In genomic region chr10:119725550-119726290, GRCh38 we compare ENCODE assay signal across 8 cellular contexts. TPM values are rescaled to one million over a fixed set of nuclear protein-coding genes. Genes with fewer than 3 reads are reported as not detected.
DNase-seq lines count a peak whose midpoint lies in the region; TF ChIP-seq lines count a peak whose summit lies in the region.

TSS of gene INPP5F (plus strand) at chr10:119726050. CDS start at chr10:119726263, 213 bp downstream.

- no peaks in the 10 kb centered on the region for H3K27me3 ChIP-seq in H7 (ENCODE audit: control insufficient read depth, insufficient read depth, low read length)
- no peaks in the 10 kb centered on the region for H3K27me3 ChIP-seq in Loucy (ENCODE audit: insufficient read depth, low read length, poor library complexity, severe bottlenecking)
- H3K27me3 ChIP-seq in neural cell (ENCODE audit: insufficient read depth, low read depth, low read length), result no peaks in the 10 kb centered on the region
- H3K27me3 ChIP-seq in stomach, result no peaks in the 10 kb centered on the region

- H3K4me1 ChIP-seq in Loucy (ENCODE audit: insufficient read depth, low read length, poor library complexity, severe bottlenecking) (peaks cover 46% of the 10 kb centered on the region), stomach (peaks cover 10 to 40% (median 25%) of the 10 kb centered on the region in 4 donors)

- H3K27ac ChIP-seq in neural cell (ENCODE audit: low read length) (peak within 1 kb of the TSS; percentile 81), stomach (peak within 1 kb of the TSS; percentile 91 to 96 (median 93))

- H2AFZ ChIP-seq in Loucy (ENCODE audit: low read length), result peak within 1 kb of the TSS; percentile 79
- peak within 1 kb of the TSS; percentile 69 for H2AFZ ChIP-seq in neural cell (ENCODE audit: low read depth, low read length)

- TF ChIP-seq EP300 in neural cell (conservative IDR thresholded peaks at IDR 0.05; ENCODE audit: poor library complexity, severe bottlenecking), result no peak
- no peak for TF ChIP-seq EP300 in stomach (IDR thresholded peaks at IDR 0.05)

- TF ChIP-seq RAD21 in neural cell (conservative IDR thresholded peaks at IDR 0.05), result peak; percentile 35

- no peaks in the 10 kb centered on the region for H3K9me2 ChIP-seq in Loucy (replicated peaks; ENCODE audit: low read depth, low read length)
- no peaks in the 10 kb centered on the region for H3K9me2 ChIP-seq in neural cell (ENCODE audit: insufficient read depth, low read length)

- H3K79me2 ChIP-seq in Loucy (ENCODE audit: insufficient read depth, low read length), result peaks cover 37% of the 10 kb centered on the region
- H3K79me2 ChIP-seq in neural cell (replicated peaks; ENCODE audit: insufficient read depth, low read length), result peaks cover 25% of the 10 kb centered on the region

- peak within 1 kb of the TSS; percentile 84 for H3K9ac ChIP-seq in Loucy (ENCODE audit: low read depth, low read length, poor library complexity, severe bottlenecking)
- H3K9ac ChIP-seq in neural cell (ENCODE audit: low read length), result peak within 1 kb of the TSS; percentile 87

- TF ChIP-seq POLR2A in Raji (IDR thresholded peaks at IDR 0.05; ENCODE audit: insufficient read depth, low read depth, low read length), result peak; percentile 76
- TF ChIP-seq POLR2A in stomach (IDR thresholded peaks at IDR 0.05), result peak in 1 of 4 donors; percentile 60

- peaks cover 4% of the 10 kb centered on the region; the same call in 1 of the 2 replicates for H3F3A ChIP-seq in Loucy (ENCODE audit: low read depth)
- H3F3A ChIP-seq in neural cell (ENCODE audit: insufficient read depth, low read length, poor library complexity, severe bottlenecking), result no peaks in the 10 kb centered on the region

- H3K36me3 ChIP-seq in H7 (replicated peaks; ENCODE audit: control insufficient read depth, insufficient read depth, low read length), result no peaks in the 10 kb centered on the region
- H3K36me3 ChIP-seq in Loucy (ENCODE audit: insufficient read depth, low read length), result no peaks in the 10 kb centered on the region
- no peaks in the 10 kb centered on the region for H3K36me3 ChIP-seq in neural cell (ENCODE audit: insufficient read depth, low read length)
- H3K36me3 ChIP-seq in stomach, result no peaks in the 10 kb centered on the region

- H3K4me3 ChIP-seq in H7 (ENCODE audit: insufficient read depth, low read depth, low read length), result peak within 1 kb of the TSS; percentile 67
- peak within 1 kb of the TSS; percentile 89 for H3K4me3 ChIP-seq in Loucy (ENCODE audit: low read length, poor library complexity, severe bottlenecking)
- peak within 1 kb of the TSS; percentile 76 for H3K4me3 ChIP-seq in neural cell (ENCODE audit: low read length)
- H3K4me3 ChIP-seq in stomach, result peak within 1 kb of the TSS; percentile 80 to 97 (median 94)

- H3K4me2 ChIP-seq in Loucy (ENCODE audit: low read depth, low read length, poor library complexity, severe bottlenecking) (peak within 1 kb of the TSS; percentile 90), neural cell (ENCODE audit: low read length) (peak within 1 kb of the TSS; percentile 80)

- TF ChIP-seq CTCF in Loucy (conservative IDR thresholded peaks at IDR 0.05; ENCODE audit: low read length) (no peak), neural cell (IDR thresholded peaks at IDR 0.05; ENCODE audit: poor library complexity, severe bottlenecking) (peak; percentile 48), stomach (IDR thresholded peaks at IDR 0.05) (peak in 3 of 7 experiments; percentile 7 to 36 (median 13))

- no peaks in the 10 kb centered on the region for H3K9me3 ChIP-seq in Loucy (ENCODE audit: insufficient read depth, low read depth, low read length)
- H3K9me3 ChIP-seq in neural cell (ENCODE audit: low read length), result no peaks in the 10 kb centered on the region
- H3K9me3 ChIP-seq in stomach, result no peaks in the 10 kb centered on the region

- DNase-seq in ELF-1 (ENCODE audit: low read depth, low spot score), result peak; percentile 97
- peak; percentile 100 for DNase-seq in H7
- peak; percentile 100 for DNase-seq in activated effector memory CD4-positive, alpha-beta T cell treated with anti-CD3 and anti-CD28 coated beads, Interleukin-2, amount 50 U/mL, for 16 hours
- DNase-seq in fibroblast of the conjunctiva (ENCODE audit: low read depth), result peak; percentile 95
- DNase-seq in stomach, result peak; percentile 99

- intact Hi-C loops in stomach (cut with DNase I; ENCODE audit: low total_unique reads), result no loop called here

- H4K20me1 ChIP-seq in Loucy (ENCODE audit: insufficient read depth, low read length, poor library complexity, severe bottlenecking) (peaks cover 12% of the 10 kb centered on the region), neural cell (ENCODE audit: insufficient read depth) (no peaks in the 10 kb centered on the region)

- whole genome bisulfite sequencing in stomach, 5 donors, result 0 to 1% (median 1%) methylated on average over 50 to 84 of the region's 84 CpGs

TF ChIP-seq in neural cell, 6 proteins besides CTCF, POLR2A, EP300 and RAD21:
- peak; percentile 11 for TF ChIP-seq REST (IDR thresholded peaks at IDR 0.05; ENCODE audit: borderline replicate concordance)
- TF ChIP-seq POLR2AphosphoS5 (IDR thresholded peaks at IDR 0.05), result peak; percentile 82
- peak; percentile 79 for TF ChIP-seq MXI1 (conservative IDR thresholded peaks at IDR 0.05; ENCODE audit: poor library complexity, severe bottlenecking)
- TF ChIP-seq SMC3 (conservative IDR thresholded peaks at IDR 0.05; ENCODE audit: poor library complexity), result peak; percentile 45
- no peak for TF ChIP-seq EZH2 (IDR thresholded peaks at IDR 0.05; ENCODE audit: borderline replicate concordance, insufficient read depth, low read length, poor library complexity, severe bottlenecking)
- peak; percentile 68 for TF ChIP-seq TAF1 (IDR thresholded peaks at IDR 0.05; ENCODE audit: low read depth)

RNA-seq across cellular contexts. Expression of gene INPP5F, which starts in this region (rescaled TPM):
- 141 and 152 TPM in 2 replicates for total RNA-seq in H7 (2014; rRNA removed; shearing (Covaris generic))
- 103 and 114 TPM in 2 replicates for polyA plus RNA-seq in neural cell
- polyA minus RNA-seq in neural cell, result 99.1 and 110 TPM in 2 replicates
- total RNA-seq in stomach, result 10 to 100 TPM; 15.4 to 25.7 (median 20.3) TPM
- 1 to 10 TPM; 4.6 to 8.7 (median 4.9) TPM for polyA plus RNA-seq in stomach

Comparison
In these comparisons a context has a peak if more than half of its experiments do, and no peak if none do; other contexts are left out.
1. Peak in every context shown above with its lines: DNase-seq, H3K4me3 ChIP-seq and H3K27ac ChIP-seq.
2. RNA of gene INPP5F (polyA plus RNA-seq): 103 to 114 TPM in neural cell; 4.6 to 8.7 TPM in stomach; every median in the first group is over 10 times any median in the second.